In genomic region chr5:109239501-109239900, GRCh38 we compare ENCODE assay signal across 29 cellular contexts.
"Had no signal": no experiment of that assay in that cellular context is flagged by ENCODE, and none has a peak within 500 bp of the region (broad histone marks: within the 10 kb centered on the region; RNA-seq: fewer than 3 reads in every experiment).

No MANE protein-coding gene starts in this region.

- H3K9ac ChIP-seq: SK-N-SH had no signal

- H3K27me3 Mint-ChIP-seq: activated naive CD8-positive, alpha-beta T cell treated with anti-CD3 and anti-CD28 coated beads, Interleukin-2, amount 50 U/mL, for 24 hours; brain; stimulated activated memory B cell treated with anti-CD40 and anti-IgM and Interleukin-4, amounts not matched to agents 10 μg/mL and 1 μg/mL and 100 μg/mL, for 72 hours had no signal

- H3K36me3 Mint-ChIP-seq: stimulated activated memory B cell treated with anti-CD40 and anti-IgM and Interleukin-4, amounts not matched to agents 10 μg/mL and 1 μg/mL and 100 μg/mL, for 72 hours had no signal

- H3K36me3 ChIP-seq: esophagus squamous epithelium, heart right ventricle, lower lobe of right lung, neutrophil, pancreas, stomach, suprapubic skin, transverse colon, WERI-Rb-1 had no signal

- H3K9me3 ChIP-seq: neutrophil, pancreas, SK-N-SH had no signal

- H3K4me1 Mint-ChIP-seq: brain; natural killer cell; stimulated activated memory B cell treated with anti-CD40 and anti-IgM and Interleukin-4, amounts not matched to agents 10 μg/mL and 1 μg/mL and 100 μg/mL, for 72 hours had no signal

- FAIRE-seq: colon, pancreas, TTC549 had no signal

- H3K27me3 ChIP-seq: esophagus squamous epithelium, heart right ventricle, neutrophil, pancreas, stomach, suprapubic skin, transverse colon had no signal

- H3K4me2 ChIP-seq: SK-N-SH had no signal

- H3K4me3 Mint-ChIP-seq: activated CD4-positive, alpha-beta T cell treated with anti-CD3 and anti-CD28 coated beads, Interleukin-2, amount 10 ng/mL, durations not matched to agents 7 days and 5 days; activated CD8-positive, alpha-beta T cell treated with anti-CD3 and anti-CD28 coated beads, Interleukin-2, amount 10 ng/mL, durations not matched to agents 7 days and 5 days; activated naive CD8-positive, alpha-beta T cell treated with anti-CD3 and anti-CD28 coated beads, Interleukin-2, amount 50 U/mL, for 24 hours; activated T-helper 1 cell treated with anti-CD3 and anti-CD28 coated beads, Interleukin-12 subunit alpha, Interleukin-12 subunit beta, Interleukin-2, Interleukin-4 antibody, amounts not matched to agents 30 ng/mL and 10 ng/mL and 1 ng/mL, durations not matched to agents 14 hours and 24 hours and 36 hours; brain; effector memory CD8-positive, alpha-beta T cell; natural killer cell; stimulated activated memory B cell treated with anti-CD40 and anti-IgM and Interleukin-4, amounts not matched to agents 10 μg/mL and 1 μg/mL and 100 μg/mL, for 72 hours had no signal

- DNase-seq: activated CD4-positive, alpha-beta T cell treated with anti-CD3 and anti-CD28 coated beads, Interleukin-2, amount 10 ng/mL, durations not matched to agents 7 days and 5 days; activated CD4-positive, CD25-positive, alpha-beta regulatory T cell treated with anti-CD3 and anti-CD28 coated beads, Interleukin-2, amount 50 U/mL, for 72 hours; activated CD8-positive, alpha-beta T cell treated with anti-CD3 and anti-CD28 coated beads, Interleukin-2, amount 10 ng/mL, durations not matched to agents 7 days and 5 days; activated gamma-delta T cell; activated naive CD4-positive, alpha-beta T cell treated with anti-CD3 and anti-CD28 coated beads, Interleukin-2, amount 50 U/mL, for 16 hours; activated naive CD8-positive, alpha-beta T cell treated with anti-CD3 and anti-CD28 coated beads, Interleukin-2, amount 50 U/mL, for 24 hours; caudate nucleus; effector memory CD8-positive, alpha-beta T cell; esophagus squamous epithelium; heart right ventricle; lower lobe of right lung; natural killer cell; pancreas; psoas muscle; right cardiac atrium; SK-N-SH; stimulated activated CD4-positive, alpha-beta T cell treated with anti-CD3 and anti-CD28 coated beads, Interleukin-1b, Interleukin-23, amount 100 ng/mL, for 48 hours; stomach; T-helper 2 cell; transverse colon had no signal

- H3K4me3 ChIP-seq: esophagus squamous epithelium, heart right ventricle, lower lobe of right lung, pancreas, psoas muscle, skin epidermis, stomach, suprapubic skin, transverse colon had no signal

- H3K4me1 ChIP-seq: esophagus squamous epithelium, heart right ventricle, lower lobe of right lung, pancreas, psoas muscle, stomach, suprapubic skin, transverse colon had no signal

- H3K27ac ChIP-seq: esophagus squamous epithelium, heart right ventricle, lower lobe of right lung, neutrophil, pancreas, psoas muscle, skin epidermis, stomach, suprapubic skin, transverse colon, WERI-Rb-1 had no signal

- H3K27ac Mint-ChIP-seq: activated CD4-positive, alpha-beta T cell treated with anti-CD3 and anti-CD28 coated beads, Interleukin-2, amount 10 ng/mL, durations not matched to agents 7 days and 5 days; activated CD8-positive, alpha-beta T cell treated with anti-CD3 and anti-CD28 coated beads, Interleukin-2, amount 10 ng/mL, durations not matched to agents 7 days and 5 days; activated naive CD8-positive, alpha-beta T cell treated with anti-CD3 and anti-CD28 coated beads, Interleukin-2, amount 50 U/mL, for 24 hours; activated T-helper 1 cell treated with anti-CD3 and anti-CD28 coated beads, Interleukin-12 subunit alpha, Interleukin-12 subunit beta, Interleukin-2, Interleukin-4 antibody, amounts not matched to agents 30 ng/mL and 10 ng/mL and 1 ng/mL, durations not matched to agents 14 hours and 24 hours and 36 hours; brain; effector memory CD8-positive, alpha-beta T cell; natural killer cell; stimulated activated memory B cell treated with anti-CD40 and anti-IgM and Interleukin-4, amounts not matched to agents 10 μg/mL and 1 μg/mL and 100 μg/mL, for 72 hours had no signal
